In the genomic region with DNA sequence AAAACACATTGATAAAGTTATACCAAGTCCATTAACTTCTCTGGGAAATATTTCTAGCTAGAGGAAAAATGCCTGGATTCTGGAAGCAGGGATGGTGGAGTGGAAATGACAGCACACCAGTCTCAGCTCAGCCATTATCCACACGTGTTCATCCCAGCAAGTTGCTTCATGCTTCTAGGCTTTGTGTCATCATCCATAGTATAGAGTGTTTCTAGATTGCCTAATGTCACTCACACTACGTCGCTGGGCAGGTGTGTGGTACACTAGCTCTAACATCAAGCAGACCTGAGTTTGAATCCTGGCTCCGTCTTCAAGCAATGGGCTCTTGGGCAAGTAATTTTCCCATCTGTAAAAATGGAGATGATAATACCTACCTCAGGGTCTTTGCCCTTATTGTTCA, we compare ENCODE assay signal across 7 cellular contexts.
"Had no signal": no experiment of that assay in that cellular context is flagged by ENCODE, and none has a peak within 500 bp of the region (broad histone marks: within the 10 kb centered on the region; RNA-seq: fewer than 3 reads in every experiment).

No MANE protein-coding gene starts in this region.

- H3K4me3 ChIP-seq: GM23248 had no signal

- H3K27me3 Mint-ChIP-seq: IgD-negative memory B cell had no signal

- DNase-seq: GM23248, GOT3, H9, HCEC 1CT had no signal

- H3K4me1 Mint-ChIP-seq: H9, IgD-negative memory B cell had no signal

- FAIRE-seq: HepG2 had no signal

- H3K27ac ChIP-seq: GM23248, HL-60 had no signal

- H3K4me3 Mint-ChIP-seq: H9, IgD-negative memory B cell had no signal

- H3K27ac Mint-ChIP-seq: IgD-negative memory B cell had no signal

- H3K36me3 Mint-ChIP-seq: IgD-negative memory B cell had no signal

- H3K9me3 Mint-ChIP-seq: H9 had no signal

- ATAC-seq: HepG2 had no signal
